8 cellular contexts compared by ENCODE assay signal in genomic region chr1:3775498-3776230, GRCh38. TPM values are rescaled to one million over a fixed set of nuclear protein-coding genes. Genes with fewer than 3 reads are reported as not detected.
DNase-seq lines count a peak whose midpoint lies in the region; ATAC-seq and TF ChIP-seq lines count a peak whose summit lies in the region.

No MANE protein-coding gene starts in this region.

- H4K20me1 ChIP-seq in GM23248 (ENCODE audit: insufficient read depth): no peaks in the 10 kb centered on the region

- no peak for TF ChIP-seq POLR2A in ovary (IDR thresholded peaks at IDR 0.05)

- H3K9me3 ChIP-seq in BE2C: no peaks in the 10 kb centered on the region
- no peaks in the 10 kb centered on the region for H3K9me3 ChIP-seq in GM23248 (ENCODE audit: low read depth)
- H3K9me3 ChIP-seq in ovary: no peaks in the 10 kb centered on the region

- H2AFZ ChIP-seq in GM23248: no peak overlapping the region

- DNase-seq in BE2C (peak; percentile 64), GM23248 (peak; percentile 44), NCI-H748 (lab: John Stamatoyannopoulos, UW; ENCODE audit: unreplicated experiment) (peak; percentile 84), fibroblast of pulmonary artery (ENCODE audit: low read depth) (peak; percentile 64), ovary (peak; percentile 61 to 88 (median 80)), G401 (ENCODE audit: low spot score) (no peak)
- peak; percentile 73 for DNase-seq in activated CD8-positive, alpha-beta memory T cell treated with anti-CD3 and anti-CD28 coated beads, Interleukin-2, amount 50 U/mL, for 48 hours

- peaks cover 4% of the 10 kb centered on the region; the same call in 1 of the 2 replicates for H3F3A ChIP-seq in GM23248 (ENCODE audit: insufficient read depth)

- ATAC-seq in GM18517 (IDR thresholded peaks at IDR 0.05; ENCODE audit: unreplicated experiment): no peak

- 51 to 55% methylated on average over 25 to 26 of the region's 27 CpGs for WGBS in GM23248 (ENCODE audit: low coverage in 1 of 2, low lambda C conversion rate in 2 of 2, missing lambda C conversion rate in 2 of 2), 2 experiments
- WGBS in ovary, 3 donors: 6 to 24% (median 22%) methylated on average over 14 to 27 of the region's 27 CpGs

- TF ChIP-seq EP300 in ovary (IDR thresholded peaks at IDR 0.05): no peak

- intact Hi-C loops in ovary (cut with DNase I): no loop called here

- TF ChIP-seq CTCF in BE2C (IDR thresholded peaks at IDR 0.05; ENCODE audit: low read depth, low read length) (peak; percentile 57), fibroblast of pulmonary artery (IDR thresholded peaks at IDR 0.05; ENCODE audit: low read length, missing control alignments) (no peak), ovary (IDR thresholded peaks at IDR 0.05) (peak in 1 of 3 donors; percentile 27)

- H3K4me1 ChIP-seq in BE2C (peaks cover 13% of the 10 kb centered on the region), GM23248 (ENCODE audit: insufficient read depth) (no peaks in the 10 kb centered on the region), ovary (ENCODE audit: insufficient read depth) (peaks cover 13% of the 10 kb centered on the region)

- in situ Hi-C loops in GM23248 (cut with MboI): no loop called here
- in situ Hi-C loops in G401 (cut with HindIII; ENCODE audit: low sequenced_read_pairs): no loop called here

- H3K9me2 ChIP-seq in GM23248 (ENCODE audit: insufficient read depth): no peaks in the 10 kb centered on the region

- H3K36me3 ChIP-seq in BE2C: no peaks in the 10 kb centered on the region
- 0 out of 2 replicates have a peak, but pooled peaks cover 7% of the 10 kb centered on the region for H3K36me3 ChIP-seq in GM23248 (ENCODE audit: low read depth)
- no peaks in the 10 kb centered on the region for H3K36me3 ChIP-seq in ovary

- H3K27ac ChIP-seq in GM23248: no peak overlapping the region
- peak overlapping the region in 1 of 2 donors; percentile 76 for H3K27ac ChIP-seq in ovary

- H3K27me3 ChIP-seq in BE2C (no peaks in the 10 kb centered on the region), GM23248 (replicated peaks; ENCODE audit: insufficient read depth) (no peaks in the 10 kb centered on the region), ovary (no peaks in the 10 kb centered on the region)

- H3K4me2 ChIP-seq in GM23248 (ENCODE audit: unreplicated experiment): no peak overlapping the region

- H3K9ac ChIP-seq in GM23248: no peak overlapping the region

- H3K4me3 ChIP-seq in BE2C (ENCODE audit: low read depth, low read length) (peak overlapping the region; percentile 24), GM23248 (no peak overlapping the region), fibroblast of pulmonary artery (replicated peaks; ENCODE audit: low read depth, low read length) (no peak overlapping the region), ovary (no peak overlapping the region)

- no peaks in the 10 kb centered on the region for H3K79me2 ChIP-seq in GM23248 (ENCODE audit: insufficient read depth)

RNA-seq across cellular contexts. Expression of gene SMIM1, which starts 3.1 kb away (rescaled TPM):
- not detected for polyA plus RNA-seq in BE2C (2012; ENCODE audit: insufficient read depth, insufficient read length, low read depth)
- not detected in 2 replicates for total RNA-seq in GM23248 (2014; rRNA removed; shearing (Covaris generic))
- polyA plus RNA-seq in GM23248 (2016; fragmentation: Nextera tagmentation; extraction: Ambion mirVana) (not detected in 2 replicates), ovary (10 to 100 TPM in 1 of 2 donors, not detected in 1; 10.7 TPM)
- 10 to 100 TPM in 6 of 7 donors, 1 to 10 TPM in 1; 7.1 to 22.1 (median 21.4) TPM for total RNA-seq in ovary
- total RNA-seq in G401 (2014; rRNA removed; shearing (Covaris generic)): 20.1 and 26.6 TPM in 2 replicates

RNA-seq across cellular contexts. Expression of gene LRRC47, which starts 20.6 kb away (rescaled TPM):
- polyA plus RNA-seq in BE2C (2012; ENCODE audit: insufficient read depth, insufficient read length, low read depth): 40.7 TPM
- 32.2 and 41.9 TPM in 2 replicates for total RNA-seq in GM23248 (2014; rRNA removed; shearing (Covaris generic))
- polyA plus RNA-seq in GM23248 (2016; fragmentation: Nextera tagmentation; extraction: Ambion mirVana) (15.1 and 17.8 TPM in 2 replicates), ovary (10 to 100 TPM; 28.0 to 50.6 TPM)
- total RNA-seq in ovary: 10 to 100 TPM; 26.7 to 60.7 (median 47.6) TPM
- total RNA-seq in G401 (2014; rRNA removed; shearing (Covaris generic)): 35.4 and 41.8 TPM in 2 replicates

RNA-seq across cellular contexts. Expression of gene CCDC27, which starts 23.4 kb away (rescaled TPM):
- not detected for polyA plus RNA-seq in BE2C (2012; ENCODE audit: insufficient read depth, insufficient read length, low read depth)
- total RNA-seq in GM23248 (2014; rRNA removed; shearing (Covaris generic)): not detected in 2 replicates
- polyA plus RNA-seq in GM23248 (2016; fragmentation: Nextera tagmentation; extraction: Ambion mirVana) (not detected in 2 replicates), ovary (under 1 TPM in 1 of 2 donors, not detected in 1; 0.05 TPM)
- total RNA-seq in ovary: not detected
- total RNA-seq in G401 (2014; rRNA removed; shearing (Covaris generic)): not detected in 2 replicates
